ENCODE assay signal across 19 cellular contexts in the genomic region with DNA sequence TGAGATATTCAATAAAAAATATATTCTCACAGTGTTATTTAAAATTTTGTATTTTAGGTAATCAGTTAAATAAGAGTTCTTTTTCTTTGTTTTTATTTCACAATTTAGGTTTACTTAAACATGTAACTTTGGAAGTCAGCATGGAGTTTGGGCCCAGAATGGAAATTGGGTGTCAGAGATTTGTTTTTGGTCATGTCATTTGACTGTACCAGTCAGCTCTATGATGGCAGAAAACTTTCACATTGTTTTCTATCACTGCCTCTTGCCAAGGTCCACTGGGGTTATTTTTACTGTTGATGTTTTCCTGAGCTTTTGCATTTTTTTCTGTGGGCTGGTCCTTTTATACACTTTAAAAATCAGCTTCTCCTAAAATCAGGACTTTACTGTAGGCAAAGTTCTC. TPM values are rescaled to one million over a fixed set of nuclear protein-coding genes. Genes with fewer than 3 reads are reported as not detected.
DNase-seq lines count a peak whose midpoint lies in the region; ATAC-seq, FAIRE-seq and TF ChIP-seq lines count a peak whose summit lies in the region.
"Had no signal": no experiment of that assay in that cellular context is flagged by ENCODE, and none has a peak within 500 bp of the region (broad histone marks: within the 10 kb centered on the region; RNA-seq: fewer than 3 reads in every experiment).

No MANE protein-coding gene starts in this region.

- TF ChIP-seq CTCF in keratinocyte (optimal IDR thresholded peaks at IDR 0.05 in 1 of 3, IDR thresholded peaks at IDR 0.05 in 1 of 3, conservative IDR thresholded peaks at IDR 0.05 in 1 of 3; ENCODE audit: extremely low read depth in 1 of 3, insufficient read depth in 2 of 3, low read length in 3 of 3) (no peak), smooth muscle cell (IDR thresholded peaks at IDR 0.05; ENCODE audit: borderline replicate concordance, insufficient read depth, poor library complexity, severe bottlenecking) (no peak)

- peak overlapping the region; percentile 55 for H3K27ac Mint-ChIP-seq in activated naive CD8-positive, alpha-beta T cell treated with anti-CD3 and anti-CD28 coated beads, Interleukin-2, amount 10 ng/mL, durations not matched to agents 7 days and 5 days
- H3K27ac Mint-ChIP-seq in activated naive CD8-positive, alpha-beta T cell treated with anti-CD3 and anti-CD28 coated beads for 36 hours, result no peak overlapping the region
- peak overlapping the region; percentile 1 for H3K27ac Mint-ChIP-seq in T-helper 17 cell

- FAIRE-seq in keratinocyte (lab: Jason Lieb, UNC), result peak; percentile 9
- FAIRE-seq: HepG2 had no signal

- H3K9me3 ChIP-seq in T-helper 17 cell (ENCODE audit: control insufficient read depth, low read length, poor library complexity, severe bottlenecking), result peaks cover 17% of the 10 kb centered on the region
- H3K9me3 ChIP-seq in keratinocyte (ENCODE audit: control insufficient read depth, low read depth, low read length), result no peaks in the 10 kb centered on the region
- no peaks in the 10 kb centered on the region for H3K9me3 ChIP-seq in smooth muscle cell (replicated peaks; ENCODE audit: low read depth)
- H3K9me3 ChIP-seq: right lobe of liver had no signal

- ATAC-seq in activated naive CD8-positive, alpha-beta T cell treated with anti-CD3 and anti-CD28 coated beads, Interleukin-2, amount 10 ng/mL, durations not matched to agents 7 days and 5 days (ENCODE audit: low read depth), result no peak
- no peak for ATAC-seq in T-helper 17 cell
- ATAC-seq in GM18861 (IDR thresholded peaks at IDR 0.05; ENCODE audit: unreplicated experiment), result no peak
- ATAC-seq: Right ventricle myocardium inferior had no signal

- H3K4me3 ChIP-seq in keratinocyte (ENCODE audit: control insufficient read depth in 2 of 3, extremely low read depth in 1 of 3, insufficient read depth in 2 of 3, low read depth in 1 of 3, low read length in 3 of 3), result no peak overlapping the region
- H3K4me3 ChIP-seq in smooth muscle cell, result no peak overlapping the region
- H3K4me3 ChIP-seq: right lobe of liver had no signal

- no peaks in the 10 kb centered on the region for H3K9me1 ChIP-seq in keratinocyte (ENCODE audit: control insufficient read depth, extremely low read depth, insufficient read depth, low read length)

- DNase-seq in activated naive CD8-positive, alpha-beta T cell treated with anti-CD3 and anti-CD28 coated beads, Interleukin-2, amount 10 ng/mL, durations not matched to agents 7 days and 5 days, result no peak
- no peak for DNase-seq in activated naive CD8-positive, alpha-beta T cell treated with anti-CD3 and anti-CD28 coated beads for 36 hours
- DNase-seq in T-helper 17 cell (no peak), keratinocyte (ENCODE audit: low read depth, low spot score) (no peak), smooth muscle cell (lab: John Stamatoyannopoulos, UW; ENCODE audit: unreplicated experiment) (no peak), DMS153 (lab: John Stamatoyannopoulos, UW) (no peak), kidney glomerular epithelial cell (lab: John Stamatoyannopoulos, UW) (no peak)
- DNase-seq: activated CD8-positive, alpha-beta memory T cell treated with anti-CD3 and anti-CD28 coated beads, Interleukin-2, amount 50 U/mL, for 4 hours; brain microvascular endothelial cell; COR-L47; erythroblast; glutamatergic neuron; NCI-H510A; occipital lobe; right lobe of liver; T-helper 2 cell had no signal

- peaks cover 18% of the 10 kb centered on the region for H3K9me3 Mint-ChIP-seq in activated naive CD8-positive, alpha-beta T cell treated with anti-CD3 and anti-CD28 coated beads, Interleukin-2, amount 10 ng/mL, durations not matched to agents 7 days and 5 days
- peaks cover 58% of the 10 kb centered on the region for H3K9me3 Mint-ChIP-seq in activated naive CD8-positive, alpha-beta T cell treated with anti-CD3 and anti-CD28 coated beads for 36 hours

- dilution Hi-C loops in keratinocyte (cut with MboI; ENCODE audit: extremely low pct_ligation_motif_present, low sequenced_read_pairs), result no loop called here

- H3K36me3 ChIP-seq in keratinocyte (ENCODE audit: control insufficient read depth in 2 of 2, extremely low read depth in 1 of 2, insufficient read depth in 2 of 2, low read length in 2 of 2) (no peaks in the 10 kb centered on the region), smooth muscle cell (ENCODE audit: low read depth) (no peaks in the 10 kb centered on the region)
- H3K36me3 ChIP-seq: brain microvascular endothelial cell had no signal

- peaks cover 72% of the 10 kb centered on the region for H3K36me3 Mint-ChIP-seq in activated naive CD8-positive, alpha-beta T cell treated with anti-CD3 and anti-CD28 coated beads, Interleukin-2, amount 10 ng/mL, durations not matched to agents 7 days and 5 days
- H3K36me3 Mint-ChIP-seq in activated naive CD8-positive, alpha-beta T cell treated with anti-CD3 and anti-CD28 coated beads for 36 hours, result peaks cover 88% of the 10 kb centered on the region
- peaks cover 16% of the 10 kb centered on the region for H3K36me3 Mint-ChIP-seq in T-helper 17 cell (ENCODE audit: low read depth)

- peaks cover 31% of the 10 kb centered on the region for H3K4me1 Mint-ChIP-seq in activated naive CD8-positive, alpha-beta T cell treated with anti-CD3 and anti-CD28 coated beads, Interleukin-2, amount 10 ng/mL, durations not matched to agents 7 days and 5 days
- peaks cover 51% of the 10 kb centered on the region for H3K4me1 Mint-ChIP-seq in activated naive CD8-positive, alpha-beta T cell treated with anti-CD3 and anti-CD28 coated beads for 36 hours
- H3K4me1 Mint-ChIP-seq in T-helper 17 cell, result no peaks in the 10 kb centered on the region

- peaks cover 8% of the 10 kb centered on the region for H3F3A ChIP-seq in smooth muscle cell (ENCODE audit: low read depth)

- H3K27me3 ChIP-seq in keratinocyte (ENCODE audit: control insufficient read depth, extremely low read depth, insufficient read depth, low read length), result no peaks in the 10 kb centered on the region
- no peaks in the 10 kb centered on the region for H3K27me3 ChIP-seq in smooth muscle cell (ENCODE audit: low read depth)
- H3K27me3 ChIP-seq: brain microvascular endothelial cell, right lobe of liver had no signal

- H3K79me2 ChIP-seq in keratinocyte (ENCODE audit: control insufficient read depth, insufficient read depth, low read length), result peaks cover 2% of the 10 kb centered on the region
- peaks cover 17% of the 10 kb centered on the region for H3K79me2 ChIP-seq in smooth muscle cell (ENCODE audit: low read depth)

- no peak overlapping the region for H3K27ac ChIP-seq in keratinocyte (ENCODE audit: control insufficient read depth, insufficient read depth, low read length)
- H3K27ac ChIP-seq in smooth muscle cell (ENCODE audit: low read depth), result peak overlapping the region; percentile 4
- H3K27ac ChIP-seq: brain microvascular endothelial cell, right lobe of liver had no signal

- H4K20me1 ChIP-seq in keratinocyte (ENCODE audit: control insufficient read depth, extremely low read depth, insufficient read depth, low read length), result no peaks in the 10 kb centered on the region
- peaks cover 61% of the 10 kb centered on the region for H4K20me1 ChIP-seq in smooth muscle cell (ENCODE audit: low read depth)

- no peak overlapping the region for H3K4me2 ChIP-seq in keratinocyte (ENCODE audit: control insufficient read depth, extremely low read depth, insufficient read depth, low read depth, low read length)
- H3K4me2 ChIP-seq in smooth muscle cell, result peak overlapping the region; percentile 13

- H3K27me3 Mint-ChIP-seq in activated naive CD8-positive, alpha-beta T cell treated with anti-CD3 and anti-CD28 coated beads, Interleukin-2, amount 10 ng/mL, durations not matched to agents 7 days and 5 days, result no peaks in the 10 kb centered on the region
- no peaks in the 10 kb centered on the region for H3K27me3 Mint-ChIP-seq in activated naive CD8-positive, alpha-beta T cell treated with anti-CD3 and anti-CD28 coated beads for 36 hours
- no peaks in the 10 kb centered on the region for H3K27me3 Mint-ChIP-seq in T-helper 17 cell

- no peak overlapping the region for H3K4me3 Mint-ChIP-seq in activated naive CD8-positive, alpha-beta T cell treated with anti-CD3 and anti-CD28 coated beads, Interleukin-2, amount 10 ng/mL, durations not matched to agents 7 days and 5 days
- H3K4me3 Mint-ChIP-seq in activated naive CD8-positive, alpha-beta T cell treated with anti-CD3 and anti-CD28 coated beads for 36 hours, result no peak overlapping the region
- H3K4me3 Mint-ChIP-seq in T-helper 17 cell, result no peak overlapping the region

- H3K4me1 ChIP-seq in keratinocyte (ENCODE audit: control insufficient read depth, extremely low read depth, insufficient read depth, low read length) (peaks cover 33% of the 10 kb centered on the region), smooth muscle cell (ENCODE audit: low read depth) (peaks cover 35% of the 10 kb centered on the region)

- H2AFZ ChIP-seq in keratinocyte (ENCODE audit: control insufficient read depth, low read length) (no peak overlapping the region), smooth muscle cell (ENCODE audit: low read depth) (no peak overlapping the region)

- no peak overlapping the region for H3K9ac ChIP-seq in keratinocyte (ENCODE audit: control insufficient read depth, extremely low read depth, insufficient read depth, low read length)
- H3K9ac ChIP-seq in smooth muscle cell (ENCODE audit: low read depth), result no peak overlapping the region

- POLR2A ChIA-PET in activated naive CD8-positive, alpha-beta T cell treated with anti-CD3 and anti-CD28 coated beads, Interleukin-2, amount 10 ng/mL, durations not matched to agents 7 days and 5 days (lab: Charles Lee), result interaction anchor here (1.1 to 2.0 kb wide), 7 partner anchors 9 to 342 kb away, joined by 3 to 9 read pairs (median 4); a partner anchor contains a TSS

RNA-seq across cellular contexts. Expression of a gene that starts 54.4 kb away (rescaled TPM):
- total RNA-seq in activated naive CD8-positive, alpha-beta T cell treated with anti-CD3 and anti-CD28 coated beads, Interleukin-2, amount 10 ng/mL, durations not matched to agents 7 days and 5 days, result 10 to 100 TPM; 32.6 to 34.6 TPM
- total RNA-seq in activated naive CD8-positive, alpha-beta T cell treated with anti-CD3 and anti-CD28 coated beads for 36 hours, result 10 to 100 TPM; 38.9 to 40.9 TPM
- 10 to 100 TPM; 26.3 to 34.5 TPM for total RNA-seq in T-helper 17 cell
- 8.0 to 19.9 TPM (median 15.1 TPM) in 3 replicates for polyA plus RNA-seq in keratinocyte
- polyA plus RNA-seq in keratinocyte (2011; ENCODE audit: low read depth), result 1.8 TPM
- 3.5 and 7.7 TPM in 2 replicates for polyA plus RNA-seq in keratinocyte (2011; cell fraction: cytosol; rRNA removed)
- polyA plus RNA-seq in keratinocyte (2011; cell fraction: nucleus; rRNA removed), result 19.0 and 26.3 TPM in 2 replicates
- 6.5 and 11.0 TPM in 2 replicates for polyA plus RNA-seq in keratinocyte (2012; ENCODE audit: low replicate concordance)
- polyA minus RNA-seq in keratinocyte, result 15.5 to 49.5 TPM (median 42.9 TPM) in 3 replicates
- 10.0 TPM for polyA minus RNA-seq in keratinocyte (2011; cell fraction: cytosol; rRNA and poly(A)+ RNA removed)
- 25.4 and 63.4 TPM in 2 replicates for polyA minus RNA-seq in keratinocyte (2011; cell fraction: nucleus; rRNA and poly(A)+ RNA removed)
- total RNA-seq in smooth muscle cell, result 59.0 and 76.3 TPM in 2 replicates
- polyA plus RNA-seq in smooth muscle cell, result 21.4 and 22.0 TPM in 2 replicates

RNA-seq across cellular contexts. Expression of a gene that starts 55.7 kb away (rescaled TPM):
- total RNA-seq in activated naive CD8-positive, alpha-beta T cell treated with anti-CD3 and anti-CD28 coated beads, Interleukin-2, amount 10 ng/mL, durations not matched to agents 7 days and 5 days, result 1 to 10 TPM; 2.8 to 3.0 TPM
- total RNA-seq in activated naive CD8-positive, alpha-beta T cell treated with anti-CD3 and anti-CD28 coated beads for 36 hours, result 10 to 100 TPM in 1 of 2 experiments, 1 to 10 TPM in 1; 10.0 to 10.8 TPM
- total RNA-seq in T-helper 17 cell, result 1 to 10 TPM in 1 of 2 donors, under 1 TPM in 1; 0.85 to 1.4 TPM
- polyA plus RNA-seq in keratinocyte, result 10.8 to 20.2 TPM (median 12.6 TPM) in 3 replicates
- polyA plus RNA-seq in keratinocyte (2011; ENCODE audit: low read depth), result 1.0 TPM
- 4.2 and 8.4 TPM in 2 replicates for polyA plus RNA-seq in keratinocyte (2011; cell fraction: cytosol; rRNA removed)
- 16.2 and 21.5 TPM in 2 replicates for polyA plus RNA-seq in keratinocyte (2011; cell fraction: nucleus; rRNA removed)
- 1.4 and 7.2 TPM in 2 replicates for polyA plus RNA-seq in keratinocyte (2012; ENCODE audit: low replicate concordance)
- 3.9 to 12.4 TPM (median 6.5 TPM) in 3 replicates for polyA minus RNA-seq in keratinocyte
- polyA minus RNA-seq in keratinocyte (2011; cell fraction: cytosol; rRNA and poly(A)+ RNA removed), result 3.8 TPM
- 6.9 and 14.4 TPM in 2 replicates for polyA minus RNA-seq in keratinocyte (2011; cell fraction: nucleus; rRNA and poly(A)+ RNA removed)
- total RNA-seq in smooth muscle cell, result 54.3 and 62.8 TPM in 2 replicates
- 39.0 and 51.9 TPM in 2 replicates for polyA plus RNA-seq in smooth muscle cell
